ENCODE assay signal across 13 cellular contexts in the genomic region with DNA sequence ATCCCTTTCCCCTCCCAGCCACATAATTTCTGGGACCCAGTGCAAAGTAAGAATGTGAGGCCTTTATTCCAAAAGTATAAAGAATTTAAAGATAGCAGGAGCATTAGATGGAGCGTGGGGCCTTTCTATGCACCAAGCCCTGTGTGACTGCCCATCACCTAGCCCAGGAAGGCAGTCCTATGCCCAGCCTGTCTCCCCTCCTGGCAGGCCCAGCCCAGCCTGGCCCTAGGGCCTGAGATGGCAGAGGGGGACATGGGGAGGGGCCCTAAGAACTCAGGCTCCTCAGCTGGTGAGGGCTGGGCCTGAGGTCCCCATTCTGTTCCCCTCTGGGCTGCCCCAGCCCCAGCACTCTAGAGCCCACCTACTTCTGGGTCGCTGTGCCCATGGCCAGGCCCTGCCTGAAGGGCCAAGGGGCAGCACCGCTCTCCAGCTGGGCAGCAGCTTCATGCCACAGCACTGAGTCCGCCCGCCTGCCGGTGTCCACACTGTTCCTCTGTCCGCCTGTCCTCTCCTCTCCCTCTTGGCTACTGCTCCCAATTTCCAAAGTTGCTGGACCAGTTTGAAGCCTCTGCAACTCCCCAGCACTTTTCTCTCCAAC. TPM values are rescaled to one million over a fixed set of nuclear protein-coding genes. Genes with fewer than 3 reads are reported as not detected.
DNase-seq lines count a peak whose midpoint lies in the region; ATAC-seq and TF ChIP-seq lines count a peak whose summit lies in the region.
"Had no signal": no experiment of that assay in that cellular context is flagged by ENCODE, and none has a peak within 500 bp of the region (broad histone marks: within the 10 kb centered on the region; RNA-seq: fewer than 3 reads in every experiment).

No MANE protein-coding gene starts in this region.

- H4K20me1 ChIP-seq in hepatocyte (ENCODE audit: insufficient read depth, poor library complexity, severe bottlenecking), result no peaks in the 10 kb centered on the region

- WGBS in hepatocyte (ENCODE audit: low lambda C conversion rate, missing lambda C conversion rate), result 84% methylated on average over 7 of the region's 7 CpGs

- POLR2A ChIA-PET in RWPE1 (lab: Yijun Ruan, JAX; ENCODE audit: low non-redundant PET), result no interaction called here

- TF ChIP-seq CTCF in RWPE1 (conservative IDR thresholded peaks at IDR 0.05; ENCODE audit: low read depth) (no peak), hepatocyte (IDR thresholded peaks at IDR 0.05; ENCODE audit: poor library complexity) (no peak)

- peaks cover 9% of the 10 kb centered on the region for H3K36me3 Mint-ChIP-seq in T-helper 2 cell treated with Interferon-gamma antibody and Interleukin-4, amounts not matched to agents 5 μg/mL and 100 μg/mL, for 36 hours (ENCODE audit: low read depth)
- H3K36me3 Mint-ChIP-seq in stimulated activated effector memory CD8-positive, alpha-beta T cell treated with anti-CD3 and anti-CD28 coated beads, Interleukin-12 subunit alpha, Interleukin-12 subunit beta, amount 100 ng/mL, for 72 hours, result peaks cover 10% of the 10 kb centered on the region

- H3K4me1 Mint-ChIP-seq in T-helper 2 cell treated with Interferon-gamma antibody and Interleukin-4, amounts not matched to agents 5 μg/mL and 100 μg/mL, for 36 hours (ENCODE audit: low read depth), result peaks cover 35% of the 10 kb centered on the region
- H3K4me1 Mint-ChIP-seq in stimulated activated effector memory CD8-positive, alpha-beta T cell treated with anti-CD3 and anti-CD28 coated beads, Interleukin-12 subunit alpha, Interleukin-12 subunit beta, amount 100 ng/mL, for 72 hours, result peaks cover 47% of the 10 kb centered on the region

- no peaks in the 10 kb centered on the region for H3K36me3 ChIP-seq in hepatocyte (replicated peaks; ENCODE audit: insufficient read depth, low read depth)
- H3K36me3 ChIP-seq: ascending aorta had no signal

- no peaks in the 10 kb centered on the region for H3K79me2 ChIP-seq in hepatocyte

- peak overlapping the region; percentile 62 for H3K4me2 ChIP-seq in hepatocyte

- no peaks in the 10 kb centered on the region for H3K9me3 Mint-ChIP-seq in T-helper 2 cell treated with Interferon-gamma antibody and Interleukin-4, amounts not matched to agents 5 μg/mL and 100 μg/mL, for 36 hours
- no peaks in the 10 kb centered on the region for H3K9me3 Mint-ChIP-seq in stimulated activated effector memory CD8-positive, alpha-beta T cell treated with anti-CD3 and anti-CD28 coated beads, Interleukin-12 subunit alpha, Interleukin-12 subunit beta, amount 100 ng/mL, for 72 hours
- H3K9me3 Mint-ChIP-seq: H9 had no signal

- no peak overlapping the region for H2AFZ ChIP-seq in hepatocyte

- no peaks in the 10 kb centered on the region for H3K9me2 ChIP-seq in hepatocyte (replicated peaks; ENCODE audit: insufficient read depth)

- peaks cover 19% of the 10 kb centered on the region for H3K4me1 ChIP-seq in hepatocyte (ENCODE audit: insufficient read depth)

- H3K27ac ChIP-seq in RWPE1, result peak overlapping the region; percentile 68
- no peak overlapping the region for H3K27ac ChIP-seq in hepatocyte

- H3K27me3 ChIP-seq in hepatocyte, result no peaks in the 10 kb centered on the region
- H3K27me3 ChIP-seq: ascending aorta had no signal

- no peak for ATAC-seq in stimulated activated effector memory CD8-positive, alpha-beta T cell treated with anti-CD3 and anti-CD28 coated beads, Interleukin-12 subunit alpha, Interleukin-12 subunit beta, amount 100 ng/mL, for 72 hours
- ATAC-seq in HG03108 (IDR thresholded peaks at IDR 0.05; ENCODE audit: unreplicated experiment) (no peak), HG03025 (IDR thresholded peaks at IDR 0.05; ENCODE audit: low FRiP score, unreplicated experiment) (no peak), GM21423 (IDR thresholded peaks at IDR 0.05; ENCODE audit: unreplicated experiment) (no peak)

- peak overlapping the region; percentile 84 for H3K4me3 Mint-ChIP-seq in T-helper 2 cell treated with Interferon-gamma antibody and Interleukin-4, amounts not matched to agents 5 μg/mL and 100 μg/mL, for 36 hours
- H3K4me3 Mint-ChIP-seq in stimulated activated effector memory CD8-positive, alpha-beta T cell treated with anti-CD3 and anti-CD28 coated beads, Interleukin-12 subunit alpha, Interleukin-12 subunit beta, amount 100 ng/mL, for 72 hours, result peak overlapping the region; percentile 71
- H3K4me3 Mint-ChIP-seq: H9 had no signal

- CTCF ChIA-PET in RWPE1 (lab: Yijun Ruan, JAX), result no interaction called here

- no peaks in the 10 kb centered on the region for H3K27me3 Mint-ChIP-seq in T-helper 2 cell treated with Interferon-gamma antibody and Interleukin-4, amounts not matched to agents 5 μg/mL and 100 μg/mL, for 36 hours (ENCODE audit: low read depth)

- H3K4me3 ChIP-seq in hepatocyte, result no peak overlapping the region

- peak overlapping the region; percentile 95 for H3K27ac Mint-ChIP-seq in T-helper 2 cell treated with Interferon-gamma antibody and Interleukin-4, amounts not matched to agents 5 μg/mL and 100 μg/mL, for 36 hours
- H3K27ac Mint-ChIP-seq in stimulated activated effector memory CD8-positive, alpha-beta T cell treated with anti-CD3 and anti-CD28 coated beads, Interleukin-12 subunit alpha, Interleukin-12 subunit beta, amount 100 ng/mL, for 72 hours, result peak overlapping the region; percentile 97

- DNase-seq in T-helper 2 cell treated with Interferon-gamma antibody and Interleukin-4, amounts not matched to agents 5 μg/mL and 100 μg/mL, for 36 hours (ENCODE audit: low spot score), result no peak
- no peak for DNase-seq in T-helper 2 cell
- DNase-seq in RWPE1 (ENCODE audit: low spot score), result no peak
- DNase-seq in hepatocyte (ENCODE audit: low spot score), result no peak
- no peak for DNase-seq in stimulated activated effector memory CD8-positive, alpha-beta T cell treated with anti-CD3 and anti-CD28 coated beads, Interleukin-12 subunit alpha, Interleukin-12 subunit beta, amount 100 ng/mL, for 72 hours (ENCODE audit: low spot score in 2 of 2)
- DNase-seq: 8988T; activated CD4-positive, alpha-beta T cell treated with anti-CD3 and anti-CD28 coated beads for 1 hour; H9; NCI-H1105 had no signal

- no peaks in the 10 kb centered on the region for H3K9me3 ChIP-seq in hepatocyte (ENCODE audit: low read depth)
- H3K9me3 ChIP-seq: ascending aorta had no signal

RNA-seq across cellular contexts. Expression of gene SLC23A1, which starts 1.0 kb away (rescaled TPM):
- total RNA-seq in hepatocyte, result 13.4 and 19.6 TPM in 2 replicates
- 3.0 and 3.3 TPM in 2 replicates for polyA plus RNA-seq in hepatocyte
- total RNA-seq: ascending aorta, H9 had no signal

RNA-seq across cellular contexts. Expression of gene MZB1, which starts 5.6 kb away (rescaled TPM):
- not detected in 2 replicates for total RNA-seq in hepatocyte
- 0.30 TPM in 1 of 2 replicates, not detected in the other for polyA plus RNA-seq in hepatocyte

RNA-seq across cellular contexts. Expression of gene PROB1, which starts 10.8 kb away (rescaled TPM):
- 0.63 and 0.68 TPM in 2 replicates for total RNA-seq in hepatocyte
- 0.10 TPM in 1 of 2 replicates, not detected in the other for polyA plus RNA-seq in hepatocyte

RNA-seq across cellular contexts. Expression of gene SPATA24, which starts 19.8 kb away (rescaled TPM):
- total RNA-seq in hepatocyte, result 2.6 and 6.3 TPM in 2 replicates
- polyA plus RNA-seq in hepatocyte, result 5.5 and 9.8 TPM in 2 replicates
- total RNA-seq: ascending aorta had no signal

RNA-seq across cellular contexts. Expression of gene PAIP2, which starts 42.4 kb away (rescaled TPM):
- total RNA-seq in hepatocyte, result 62.1 and 65.3 TPM in 2 replicates
- 77.5 and 86.3 TPM in 2 replicates for polyA plus RNA-seq in hepatocyte
